In genomic region chr2:111194835-111195621, GRCh38 we compare ENCODE assay signal across 1 cellular context.
TF ChIP-seq lines count a peak whose summit lies in the region.

No MANE protein-coding gene starts in this region.

TF ChIP-seq in GM23338, 12 proteins besides CTCF, POLR2A, EP300 and RAD21 (continued from another document):
- TF ChIP-seq ETS1 (IDR thresholded peaks at IDR 0.05) (no peak), POLR2AphosphoS5 (IDR thresholded peaks at IDR 0.05; ENCODE audit: low read depth) (no peak), STAT1 (IDR thresholded peaks at IDR 0.05; ENCODE audit: unreplicated experiment) (no peak), CREB1 (CRISPR knock-in tag; IDR thresholded peaks at IDR 0.05; ENCODE audit: low read depth) (no peak), JUNB (IDR thresholded peaks at IDR 0.05; ENCODE audit: unreplicated experiment) (no peak), EZH2phosphoT487 (IDR thresholded peaks at IDR 0.05; ENCODE audit: unreplicated experiment) (no peak), ZNF331 (CRISPR knock-in tag; IDR thresholded peaks at IDR 0.05; ENCODE audit: low read depth) (no peak)
